In genomic region chr6:154245542-154245941, GRCh38 we compare ENCODE assay signal across 12 cellular contexts.
DNase-seq lines count a peak whose midpoint lies in the region; ATAC-seq and TF ChIP-seq lines count a peak whose summit lies in the region.
"Had no signal": no experiment of that assay in that cellular context is flagged by ENCODE, and none has a peak within 500 bp of the region (broad histone marks: within the 10 kb centered on the region; RNA-seq: fewer than 3 reads in every experiment).

No MANE protein-coding gene starts in this region.

- peak overlapping the region; percentile 24 to 56 (median 52) for H3K4me3 Mint-ChIP-seq in nephron

- TF ChIP-seq CTCF in DND-41 (IDR thresholded peaks at IDR 0.05; ENCODE audit: borderline replicate concordance, extremely low read depth, low read length, poor library complexity, severe bottlenecking): no peak
- no peak for TF ChIP-seq CTCF in Loucy (conservative IDR thresholded peaks at IDR 0.05; ENCODE audit: low read length)
- no peak for TF ChIP-seq CTCF in nephron (IDR thresholded peaks at IDR 0.05; ENCODE audit: unreplicated experiment in 3 of 3)
- TF ChIP-seq CTCF in uterus (IDR thresholded peaks at IDR 0.05): no peak

- H3K4me2 ChIP-seq in DND-41 (ENCODE audit: insufficient read depth, low read length) (peak overlapping the region; percentile 71), Loucy (ENCODE audit: low read depth, low read length, poor library complexity, severe bottlenecking) (peak overlapping the region; percentile 90)

- no peak for TF ChIP-seq POLR2A in uterus (IDR thresholded peaks at IDR 0.05)

- peak overlapping the region in 1 of 3 experiments; percentile 45 for H3K27ac Mint-ChIP-seq in nephron
- H3K27ac Mint-ChIP-seq: progenitor cell of endocrine pancreas had no signal

- H2AFZ ChIP-seq in DND-41 (ENCODE audit: low read depth, low read length): 0 out of 2 replicates have a peak overlapping the region, but pooled peaks have one; percentile 93
- no peak overlapping the region for H2AFZ ChIP-seq in Loucy (ENCODE audit: low read length)

- peak overlapping the region; percentile 98 for H3K27ac ChIP-seq in DND-41 (ENCODE audit: low read length)
- no peak overlapping the region for H3K27ac ChIP-seq in uterus
- H3K27ac ChIP-seq: WERI-Rb-1 had no signal

- intact Hi-C loops in uterus (cut with DNase I; ENCODE audit: low total_unique reads): no loop called here

- H4K20me1 ChIP-seq in DND-41 (ENCODE audit: insufficient read depth, low read length) (no peaks in the 10 kb centered on the region), Loucy (ENCODE audit: insufficient read depth, low read length, poor library complexity, severe bottlenecking) (no peaks in the 10 kb centered on the region)

- no peaks in the 10 kb centered on the region for H3K27me3 ChIP-seq in DND-41 (ENCODE audit: insufficient read depth, low read length, poor library complexity)
- no peaks in the 10 kb centered on the region for H3K27me3 ChIP-seq in Loucy (ENCODE audit: insufficient read depth, low read length, poor library complexity, severe bottlenecking)
- H3K27me3 ChIP-seq in uterus: no peaks in the 10 kb centered on the region

- no peaks in the 10 kb centered on the region for H3K27me3 Mint-ChIP-seq in nephron (ENCODE audit: low read depth)
- H3K27me3 Mint-ChIP-seq: progenitor cell of endocrine pancreas had no signal

- H3K9ac ChIP-seq in DND-41 (ENCODE audit: low read depth, low read length) (peak overlapping the region; percentile 82), Loucy (ENCODE audit: low read depth, low read length, poor library complexity, severe bottlenecking) (peak overlapping the region; percentile 53)

- H3K4me1 ChIP-seq in DND-41 (ENCODE audit: insufficient read depth, low read length) (peaks cover 93% of the 10 kb centered on the region), Loucy (ENCODE audit: insufficient read depth, low read length, poor library complexity, severe bottlenecking) (peaks cover 74% of the 10 kb centered on the region), uterus (no peaks in the 10 kb centered on the region)

- ATAC-seq in DND-41 (ENCODE audit: insufficient read depth, low read depth): no peak
- ATAC-seq in GM19395 (IDR thresholded peaks at IDR 0.05; ENCODE audit: unreplicated experiment): no peak
- ATAC-seq: SK-N-SH treated with all-trans-retinoic acid at 6 μM for 48 hours had no signal

- no peaks in the 10 kb centered on the region for H3K9me3 Mint-ChIP-seq in nephron

- H3K36me3 ChIP-seq in DND-41 (ENCODE audit: insufficient read depth, low read length): peaks cover 14% of the 10 kb centered on the region
- H3K36me3 ChIP-seq in Loucy (ENCODE audit: insufficient read depth, low read length): no peaks in the 10 kb centered on the region
- H3K36me3 ChIP-seq in uterus: no peaks in the 10 kb centered on the region
- H3K36me3 ChIP-seq: WERI-Rb-1 had no signal

- peaks cover 28% of the 10 kb centered on the region for H3K4me1 Mint-ChIP-seq in nephron

- peaks cover 61% of the 10 kb centered on the region for H3K79me2 ChIP-seq in DND-41 (ENCODE audit: insufficient read depth, low read length)
- peaks cover 18% of the 10 kb centered on the region for H3K79me2 ChIP-seq in Loucy (ENCODE audit: insufficient read depth, low read length)

- DNase-seq in DND-41 (no peak), cerebellar cortex (ENCODE audit: low spot score) (peak; percentile 44), uterus (no peak)
- DNase-seq in stimulated activated CD4-positive, alpha-beta T cell treated with anti-CD3 and anti-CD28 coated beads, Interleukin-1b, Interleukin-23, amount 100 ng/mL, for 48 hours: no peak
- DNase-seq: NCI-H1436 treated with DMSO at 0.1 percent for 48 hours, OCI-M1, WERI-Rb-1 had no signal

- H3K9me2 ChIP-seq in Loucy (replicated peaks; ENCODE audit: low read depth, low read length): no peaks in the 10 kb centered on the region

- peak overlapping the region in 1 of 2 experiments; percentile 66; a peak in 2 of 4 replicates for H3K4me3 ChIP-seq in DND-41 (ENCODE audit: low read depth in 1 of 2, low read length in 2 of 2)
- peak overlapping the region; percentile 75 for H3K4me3 ChIP-seq in Loucy (ENCODE audit: low read length, poor library complexity, severe bottlenecking)
- H3K4me3 ChIP-seq in uterus: no peak overlapping the region

- no peaks in the 10 kb centered on the region for H3K9me3 ChIP-seq in DND-41 (ENCODE audit: insufficient read depth, low read length, severe bottlenecking)
- H3K9me3 ChIP-seq in Loucy (ENCODE audit: insufficient read depth, low read depth, low read length): no peaks in the 10 kb centered on the region
- H3K9me3 ChIP-seq in uterus: no peaks in the 10 kb centered on the region

- H3K36me3 Mint-ChIP-seq in nephron (ENCODE audit: low read depth): no peaks in the 10 kb centered on the region

- peaks cover 2% of the 10 kb centered on the region; the same call in 1 of the 2 replicates for H3F3A ChIP-seq in Loucy (ENCODE audit: low read depth)
